Comparison of ENCODE assay signal across 21 cellular contexts in genomic region chr12:65839027-65839426, GRCh38. TPM values are rescaled to one million over a fixed set of nuclear protein-coding genes. Genes with fewer than 3 reads are reported as not detected.
"Had no signal": no experiment of that assay in that cellular context is flagged by ENCODE, and none has a peak within 500 bp of the region (broad histone marks: within the 10 kb centered on the region; RNA-seq: fewer than 3 reads in every experiment).

No MANE protein-coding gene starts in this region.

- H3K4me3 ChIP-seq: colonic mucosa, left ventricle myocardium inferior, lower lobe of right lung, spleen, tibial artery, upper lobe of left lung, vagina had no signal

- ATAC-seq: foreskin keratinocyte; lower lobe of right lung; right cardiac atrium; stimulated activated memory B cell treated with anti-CD40 and anti-IgM and Interleukin-4, amounts not matched to agents 10 μg/mL and 1 μg/mL and 100 μg/mL, for 72 hours had no signal

- H3K9me3 ChIP-seq: colonic mucosa, left ventricle myocardium inferior, lower lobe of right lung, spleen, tibial artery, upper lobe of left lung, vagina had no signal

- H3K27me3 Mint-ChIP-seq: stimulated activated memory B cell treated with anti-CD40 and anti-IgM and Interleukin-4, amounts not matched to agents 10 μg/mL and 1 μg/mL and 100 μg/mL, for 72 hours had no signal

- DNase-seq: colonic mucosa; dermis blood vessel endothelial cell; erythroblast; foreskin keratinocyte; immature natural killer cell; left ventricle myocardium inferior; lower lobe of right lung; naive B cell; right cardiac atrium; spleen; stimulated activated CD4-positive, alpha-beta T cell treated with anti-CD3 and anti-CD28 coated beads, Interleukin-15, amount 100 ng/mL, for 24 hours; stimulated activated CD4-positive, alpha-beta T cell treated with anti-CD3 and anti-CD28 coated beads, Interleukin-1b, Interleukin-23, amount 100 ng/mL, for 48 hours; stimulated activated CD4-positive, alpha-beta T cell treated with anti-CD3 and anti-CD28 coated beads, Interleukin-4, amount 100 ng/mL, for 24 hours; tibial artery; upper lobe of left lung had no signal

- H3K9me3 Mint-ChIP-seq: naive B cell; nephron; stimulated activated memory B cell treated with anti-CD40 and anti-IgM and Interleukin-4, amounts not matched to agents 10 μg/mL and 1 μg/mL and 100 μg/mL, for 72 hours; stimulated activated naive CD8-positive, alpha-beta T cell treated with anti-CD3 and anti-CD28 coated beads, Interleukin-15, Interleukin-2, amounts not matched to agents 100 ng/mL and 50 ng/mL, for 24 hours had no signal

- H3K27ac Mint-ChIP-seq: immature natural killer cell; memory B cell; naive B cell; stimulated activated memory B cell treated with anti-CD40 and anti-IgM and Interleukin-4, amounts not matched to agents 10 μg/mL and 1 μg/mL and 100 μg/mL, for 72 hours; stimulated activated naive CD8-positive, alpha-beta T cell treated with anti-CD3 and anti-CD28 coated beads, Interleukin-15, Interleukin-2, amounts not matched to agents 100 ng/mL and 50 ng/mL, for 24 hours had no signal

- FAIRE-seq: keratinocyte had no signal

- H3K27me3 ChIP-seq: colonic mucosa, foreskin keratinocyte, vagina had no signal

- H3K4me1 Mint-ChIP-seq: immature natural killer cell; memory B cell; naive B cell; stimulated activated memory B cell treated with anti-CD40 and anti-IgM and Interleukin-4, amounts not matched to agents 10 μg/mL and 1 μg/mL and 100 μg/mL, for 72 hours had no signal

- H3K4me3 Mint-ChIP-seq: immature natural killer cell; memory B cell; naive B cell; nephron; stimulated activated memory B cell treated with anti-CD40 and anti-IgM and Interleukin-4, amounts not matched to agents 10 μg/mL and 1 μg/mL and 100 μg/mL, for 72 hours; stimulated activated naive CD8-positive, alpha-beta T cell treated with anti-CD3 and anti-CD28 coated beads, Interleukin-15, Interleukin-2, amounts not matched to agents 100 ng/mL and 50 ng/mL, for 24 hours had no signal

- H3K27ac ChIP-seq: colonic mucosa, foreskin keratinocyte, left ventricle myocardium inferior, lower lobe of right lung, spleen, tibial artery, upper lobe of left lung, vagina had no signal

- H3K36me3 Mint-ChIP-seq: immature natural killer cell; memory B cell; naive B cell; stimulated activated memory B cell treated with anti-CD40 and anti-IgM and Interleukin-4, amounts not matched to agents 10 μg/mL and 1 μg/mL and 100 μg/mL, for 72 hours had no signal

- H3K36me3 ChIP-seq: colonic mucosa, left ventricle myocardium inferior, lower lobe of right lung, spleen, tibial artery, upper lobe of left lung, vagina had no signal

- H3K4me1 ChIP-seq: colonic mucosa, left ventricle myocardium inferior, lower lobe of right lung, spleen, tibial artery, upper lobe of left lung, vagina had no signal

RNA-seq across cellular contexts. Expression of gene HMGA2, which starts 14.7 kb away (rescaled TPM):
- total RNA-seq: left ventricle myocardium inferior, lower lobe of right lung, right cardiac atrium had no signal
